In the genomic region with DNA sequence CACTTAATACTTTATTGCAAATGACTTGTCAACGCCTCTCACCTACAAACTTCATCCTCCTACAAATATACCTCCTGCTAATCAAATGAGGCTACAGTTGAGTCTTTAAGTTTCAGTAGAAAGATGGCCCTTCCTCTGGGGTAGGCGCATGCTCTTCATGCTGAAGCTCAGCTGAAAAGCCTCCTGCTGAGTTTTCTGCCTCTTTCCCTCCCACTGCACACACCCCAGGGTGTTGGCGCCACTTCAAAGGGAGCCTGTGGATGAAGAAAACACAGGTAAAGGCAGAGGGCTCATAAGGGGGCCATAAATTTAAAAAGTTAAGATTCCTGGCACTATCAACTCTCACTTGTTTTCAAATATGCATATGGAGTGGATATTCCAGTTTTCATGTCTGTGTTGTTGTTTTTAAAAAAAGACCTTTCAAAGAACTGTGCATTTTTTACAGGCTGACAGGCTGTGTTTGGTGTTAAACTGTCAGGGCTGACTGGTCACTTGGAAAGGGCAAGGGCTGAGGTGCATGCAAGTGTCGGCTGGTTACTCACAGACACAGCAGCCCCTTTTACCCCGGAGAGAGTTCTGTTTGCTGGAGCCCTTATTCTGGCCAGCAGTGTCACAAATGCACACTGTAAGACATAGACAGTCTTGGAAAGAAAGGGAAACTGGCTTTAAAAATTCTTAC, we compare ENCODE assay signal across 2 cellular contexts.
TF ChIP-seq lines count a peak whose summit lies in the region.

No MANE protein-coding gene starts in this region.

TF ChIP-seq in HCT116, 20 proteins besides CTCF, POLR2A, EP300 and RAD21:
- TF ChIP-seq, protein P1, sequence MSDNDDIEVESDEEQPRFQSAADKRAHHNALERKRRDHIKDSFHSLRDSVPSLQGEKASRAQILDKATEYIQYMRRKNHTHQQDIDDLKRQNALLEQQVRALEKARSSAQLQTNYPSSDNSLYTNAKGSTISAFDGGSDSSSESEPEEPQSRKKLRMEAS (IDR thresholded peaks at IDR 0.05) = 0 out of 2 replicates have a peak, but pooled peaks have one; percentile 13
- no peak for TF ChIP-seq SP1 (IDR thresholded peaks at IDR 0.05; ENCODE audit: low read depth)
- TF ChIP-seq TCF7L2 (IDR thresholded peaks at IDR 0.05; ENCODE audit: borderline replicate concordance, extremely low read depth, insufficient read depth, insufficient read length) = peak; percentile 83

TF ChIP-seq in K562, 482 proteins besides CTCF, POLR2A, EP300 and RAD21 (continues in another document):
- TF ChIP-seq POLR2B (IDR thresholded peaks at IDR 0.05; ENCODE audit: low read depth, partially characterized antibody) (no peak), NFE2 (IDR thresholded peaks at IDR 0.05; ENCODE audit: low read depth) (no peak), MEIS2 (IDR thresholded peaks at IDR 0.05; ENCODE audit: partially characterized antibody) (peak; percentile 41), NUFIP1 (IDR thresholded peaks at IDR 0.05; ENCODE audit: partially characterized antibody) (no peak), SMAD3 (CRISPR knock-in tag; conservative IDR thresholded peaks at IDR 0.05) (no peak), MED1 (CRISPR knock-in tag; IDR thresholded peaks at IDR 0.05; ENCODE audit: borderline replicate concordance) (no peak), CBFB (CRISPR knock-in tag; IDR thresholded peaks at IDR 0.05) (no peak), CTBP1 (IDR thresholded peaks at IDR 0.05; ENCODE audit: borderline replicate concordance) (no peak), CBX5 (IDR thresholded peaks at IDR 0.05; ENCODE audit: borderline replicate concordance, low read depth) (no peak)
- TF ChIP-seq, protein P2, sequence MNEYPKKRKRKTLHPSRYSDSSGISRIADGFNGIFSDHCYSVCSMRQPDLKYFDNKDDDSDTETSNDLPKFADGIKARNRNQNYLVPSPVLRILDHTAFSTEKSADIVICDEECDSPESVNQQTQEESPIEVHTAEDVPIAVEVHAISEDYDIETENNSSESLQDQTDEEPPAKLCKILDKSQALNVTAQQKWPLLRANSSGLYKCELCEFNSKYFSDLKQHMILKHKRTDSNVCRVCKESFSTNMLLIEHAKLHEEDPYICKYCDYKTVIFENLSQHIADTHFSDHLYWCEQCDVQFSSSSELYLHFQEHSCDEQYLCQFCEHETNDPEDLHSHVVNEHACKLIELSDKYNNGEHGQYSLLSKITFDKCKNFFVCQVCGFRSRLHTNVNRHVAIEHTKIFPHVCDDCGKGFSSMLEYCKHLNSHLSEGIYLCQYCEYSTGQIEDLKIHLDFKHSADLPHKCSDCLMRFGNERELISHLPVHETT (CRISPR knock-in tag; conservative IDR thresholded peaks at IDR 0.05 in 1 of 2, IDR thresholded peaks at IDR 0.05 in 1 of 2) = no peak
- TF ChIP-seq, protein P3, sequence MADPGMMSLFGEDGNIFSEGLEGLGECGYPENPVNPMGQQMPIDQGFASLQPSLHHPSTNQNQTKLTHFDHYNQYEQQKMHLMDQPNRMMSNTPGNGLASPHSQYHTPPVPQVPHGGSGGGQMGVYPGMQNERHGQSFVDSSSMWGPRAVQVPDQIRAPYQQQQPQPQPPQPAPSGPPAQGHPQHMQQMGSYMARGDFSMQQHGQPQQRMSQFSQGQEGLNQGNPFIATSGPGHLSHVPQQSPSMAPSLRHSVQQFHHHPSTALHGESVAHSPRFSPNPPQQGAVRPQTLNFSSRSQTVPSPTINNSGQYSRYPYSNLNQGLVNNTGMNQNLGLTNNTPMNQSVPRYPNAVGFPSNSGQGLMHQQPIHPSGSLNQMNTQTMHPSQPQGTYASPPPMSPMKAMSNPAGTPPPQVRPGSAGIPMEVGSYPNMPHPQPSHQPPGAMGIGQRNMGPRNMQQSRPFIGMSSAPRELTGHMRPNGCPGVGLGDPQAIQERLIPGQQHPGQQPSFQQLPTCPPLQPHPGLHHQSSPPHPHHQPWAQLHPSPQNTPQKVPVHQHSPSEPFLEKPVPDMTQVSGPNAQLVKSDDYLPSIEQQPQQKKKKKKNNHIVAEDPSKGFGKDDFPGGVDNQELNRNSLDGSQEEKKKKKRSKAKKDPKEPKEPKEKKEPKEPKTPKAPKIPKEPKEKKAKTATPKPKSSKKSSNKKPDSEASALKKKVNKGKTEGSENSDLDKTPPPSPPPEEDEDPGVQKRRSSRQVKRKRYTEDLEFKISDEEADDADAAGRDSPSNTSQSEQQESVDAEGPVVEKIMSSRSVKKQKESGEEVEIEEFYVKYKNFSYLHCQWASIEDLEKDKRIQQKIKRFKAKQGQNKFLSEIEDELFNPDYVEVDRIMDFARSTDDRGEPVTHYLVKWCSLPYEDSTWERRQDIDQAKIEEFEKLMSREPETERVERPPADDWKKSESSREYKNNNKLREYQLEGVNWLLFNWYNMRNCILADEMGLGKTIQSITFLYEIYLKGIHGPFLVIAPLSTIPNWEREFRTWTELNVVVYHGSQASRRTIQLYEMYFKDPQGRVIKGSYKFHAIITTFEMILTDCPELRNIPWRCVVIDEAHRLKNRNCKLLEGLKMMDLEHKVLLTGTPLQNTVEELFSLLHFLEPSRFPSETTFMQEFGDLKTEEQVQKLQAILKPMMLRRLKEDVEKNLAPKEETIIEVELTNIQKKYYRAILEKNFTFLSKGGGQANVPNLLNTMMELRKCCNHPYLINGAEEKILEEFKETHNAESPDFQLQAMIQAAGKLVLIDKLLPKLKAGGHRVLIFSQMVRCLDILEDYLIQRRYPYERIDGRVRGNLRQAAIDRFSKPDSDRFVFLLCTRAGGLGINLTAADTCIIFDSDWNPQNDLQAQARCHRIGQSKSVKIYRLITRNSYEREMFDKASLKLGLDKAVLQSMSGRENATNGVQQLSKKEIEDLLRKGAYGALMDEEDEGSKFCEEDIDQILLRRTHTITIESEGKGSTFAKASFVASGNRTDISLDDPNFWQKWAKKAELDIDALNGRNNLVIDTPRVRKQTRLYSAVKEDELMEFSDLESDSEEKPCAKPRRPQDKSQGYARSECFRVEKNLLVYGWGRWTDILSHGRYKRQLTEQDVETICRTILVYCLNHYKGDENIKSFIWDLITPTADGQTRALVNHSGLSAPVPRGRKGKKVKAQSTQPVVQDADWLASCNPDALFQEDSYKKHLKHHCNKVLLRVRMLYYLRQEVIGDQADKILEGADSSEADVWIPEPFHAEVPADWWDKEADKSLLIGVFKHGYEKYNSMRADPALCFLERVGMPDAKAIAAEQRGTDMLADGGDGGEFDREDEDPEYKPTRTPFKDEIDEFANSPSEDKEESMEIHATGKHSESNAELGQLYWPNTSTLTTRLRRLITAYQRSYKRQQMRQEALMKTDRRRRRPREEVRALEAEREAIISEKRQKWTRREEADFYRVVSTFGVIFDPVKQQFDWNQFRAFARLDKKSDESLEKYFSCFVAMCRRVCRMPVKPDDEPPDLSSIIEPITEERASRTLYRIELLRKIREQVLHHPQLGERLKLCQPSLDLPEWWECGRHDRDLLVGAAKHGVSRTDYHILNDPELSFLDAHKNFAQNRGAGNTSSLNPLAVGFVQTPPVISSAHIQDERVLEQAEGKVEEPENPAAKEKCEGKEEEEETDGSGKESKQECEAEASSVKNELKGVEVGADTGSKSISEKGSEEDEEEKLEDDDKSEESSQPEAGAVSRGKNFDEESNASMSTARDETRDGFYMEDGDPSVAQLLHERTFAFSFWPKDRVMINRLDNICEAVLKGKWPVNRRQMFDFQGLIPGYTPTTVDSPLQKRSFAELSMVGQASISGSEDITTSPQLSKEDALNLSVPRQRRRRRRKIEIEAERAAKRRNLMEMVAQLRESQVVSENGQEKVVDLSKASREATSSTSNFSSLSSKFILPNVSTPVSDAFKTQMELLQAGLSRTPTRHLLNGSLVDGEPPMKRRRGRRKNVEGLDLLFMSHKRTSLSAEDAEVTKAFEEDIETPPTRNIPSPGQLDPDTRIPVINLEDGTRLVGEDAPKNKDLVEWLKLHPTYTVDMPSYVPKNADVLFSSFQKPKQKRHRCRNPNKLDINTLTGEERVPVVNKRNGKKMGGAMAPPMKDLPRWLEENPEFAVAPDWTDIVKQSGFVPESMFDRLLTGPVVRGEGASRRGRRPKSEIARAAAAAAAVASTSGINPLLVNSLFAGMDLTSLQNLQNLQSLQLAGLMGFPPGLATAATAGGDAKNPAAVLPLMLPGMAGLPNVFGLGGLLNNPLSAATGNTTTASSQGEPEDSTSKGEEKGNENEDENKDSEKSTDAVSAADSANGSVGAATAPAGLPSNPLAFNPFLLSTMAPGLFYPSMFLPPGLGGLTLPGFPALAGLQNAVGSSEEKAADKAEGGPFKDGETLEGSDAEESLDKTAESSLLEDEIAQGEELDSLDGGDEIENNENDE (IDR thresholded peaks at IDR 0.05; ENCODE audit: low read depth, low read length) = no peak
- TF ChIP-seq, protein P4, sequence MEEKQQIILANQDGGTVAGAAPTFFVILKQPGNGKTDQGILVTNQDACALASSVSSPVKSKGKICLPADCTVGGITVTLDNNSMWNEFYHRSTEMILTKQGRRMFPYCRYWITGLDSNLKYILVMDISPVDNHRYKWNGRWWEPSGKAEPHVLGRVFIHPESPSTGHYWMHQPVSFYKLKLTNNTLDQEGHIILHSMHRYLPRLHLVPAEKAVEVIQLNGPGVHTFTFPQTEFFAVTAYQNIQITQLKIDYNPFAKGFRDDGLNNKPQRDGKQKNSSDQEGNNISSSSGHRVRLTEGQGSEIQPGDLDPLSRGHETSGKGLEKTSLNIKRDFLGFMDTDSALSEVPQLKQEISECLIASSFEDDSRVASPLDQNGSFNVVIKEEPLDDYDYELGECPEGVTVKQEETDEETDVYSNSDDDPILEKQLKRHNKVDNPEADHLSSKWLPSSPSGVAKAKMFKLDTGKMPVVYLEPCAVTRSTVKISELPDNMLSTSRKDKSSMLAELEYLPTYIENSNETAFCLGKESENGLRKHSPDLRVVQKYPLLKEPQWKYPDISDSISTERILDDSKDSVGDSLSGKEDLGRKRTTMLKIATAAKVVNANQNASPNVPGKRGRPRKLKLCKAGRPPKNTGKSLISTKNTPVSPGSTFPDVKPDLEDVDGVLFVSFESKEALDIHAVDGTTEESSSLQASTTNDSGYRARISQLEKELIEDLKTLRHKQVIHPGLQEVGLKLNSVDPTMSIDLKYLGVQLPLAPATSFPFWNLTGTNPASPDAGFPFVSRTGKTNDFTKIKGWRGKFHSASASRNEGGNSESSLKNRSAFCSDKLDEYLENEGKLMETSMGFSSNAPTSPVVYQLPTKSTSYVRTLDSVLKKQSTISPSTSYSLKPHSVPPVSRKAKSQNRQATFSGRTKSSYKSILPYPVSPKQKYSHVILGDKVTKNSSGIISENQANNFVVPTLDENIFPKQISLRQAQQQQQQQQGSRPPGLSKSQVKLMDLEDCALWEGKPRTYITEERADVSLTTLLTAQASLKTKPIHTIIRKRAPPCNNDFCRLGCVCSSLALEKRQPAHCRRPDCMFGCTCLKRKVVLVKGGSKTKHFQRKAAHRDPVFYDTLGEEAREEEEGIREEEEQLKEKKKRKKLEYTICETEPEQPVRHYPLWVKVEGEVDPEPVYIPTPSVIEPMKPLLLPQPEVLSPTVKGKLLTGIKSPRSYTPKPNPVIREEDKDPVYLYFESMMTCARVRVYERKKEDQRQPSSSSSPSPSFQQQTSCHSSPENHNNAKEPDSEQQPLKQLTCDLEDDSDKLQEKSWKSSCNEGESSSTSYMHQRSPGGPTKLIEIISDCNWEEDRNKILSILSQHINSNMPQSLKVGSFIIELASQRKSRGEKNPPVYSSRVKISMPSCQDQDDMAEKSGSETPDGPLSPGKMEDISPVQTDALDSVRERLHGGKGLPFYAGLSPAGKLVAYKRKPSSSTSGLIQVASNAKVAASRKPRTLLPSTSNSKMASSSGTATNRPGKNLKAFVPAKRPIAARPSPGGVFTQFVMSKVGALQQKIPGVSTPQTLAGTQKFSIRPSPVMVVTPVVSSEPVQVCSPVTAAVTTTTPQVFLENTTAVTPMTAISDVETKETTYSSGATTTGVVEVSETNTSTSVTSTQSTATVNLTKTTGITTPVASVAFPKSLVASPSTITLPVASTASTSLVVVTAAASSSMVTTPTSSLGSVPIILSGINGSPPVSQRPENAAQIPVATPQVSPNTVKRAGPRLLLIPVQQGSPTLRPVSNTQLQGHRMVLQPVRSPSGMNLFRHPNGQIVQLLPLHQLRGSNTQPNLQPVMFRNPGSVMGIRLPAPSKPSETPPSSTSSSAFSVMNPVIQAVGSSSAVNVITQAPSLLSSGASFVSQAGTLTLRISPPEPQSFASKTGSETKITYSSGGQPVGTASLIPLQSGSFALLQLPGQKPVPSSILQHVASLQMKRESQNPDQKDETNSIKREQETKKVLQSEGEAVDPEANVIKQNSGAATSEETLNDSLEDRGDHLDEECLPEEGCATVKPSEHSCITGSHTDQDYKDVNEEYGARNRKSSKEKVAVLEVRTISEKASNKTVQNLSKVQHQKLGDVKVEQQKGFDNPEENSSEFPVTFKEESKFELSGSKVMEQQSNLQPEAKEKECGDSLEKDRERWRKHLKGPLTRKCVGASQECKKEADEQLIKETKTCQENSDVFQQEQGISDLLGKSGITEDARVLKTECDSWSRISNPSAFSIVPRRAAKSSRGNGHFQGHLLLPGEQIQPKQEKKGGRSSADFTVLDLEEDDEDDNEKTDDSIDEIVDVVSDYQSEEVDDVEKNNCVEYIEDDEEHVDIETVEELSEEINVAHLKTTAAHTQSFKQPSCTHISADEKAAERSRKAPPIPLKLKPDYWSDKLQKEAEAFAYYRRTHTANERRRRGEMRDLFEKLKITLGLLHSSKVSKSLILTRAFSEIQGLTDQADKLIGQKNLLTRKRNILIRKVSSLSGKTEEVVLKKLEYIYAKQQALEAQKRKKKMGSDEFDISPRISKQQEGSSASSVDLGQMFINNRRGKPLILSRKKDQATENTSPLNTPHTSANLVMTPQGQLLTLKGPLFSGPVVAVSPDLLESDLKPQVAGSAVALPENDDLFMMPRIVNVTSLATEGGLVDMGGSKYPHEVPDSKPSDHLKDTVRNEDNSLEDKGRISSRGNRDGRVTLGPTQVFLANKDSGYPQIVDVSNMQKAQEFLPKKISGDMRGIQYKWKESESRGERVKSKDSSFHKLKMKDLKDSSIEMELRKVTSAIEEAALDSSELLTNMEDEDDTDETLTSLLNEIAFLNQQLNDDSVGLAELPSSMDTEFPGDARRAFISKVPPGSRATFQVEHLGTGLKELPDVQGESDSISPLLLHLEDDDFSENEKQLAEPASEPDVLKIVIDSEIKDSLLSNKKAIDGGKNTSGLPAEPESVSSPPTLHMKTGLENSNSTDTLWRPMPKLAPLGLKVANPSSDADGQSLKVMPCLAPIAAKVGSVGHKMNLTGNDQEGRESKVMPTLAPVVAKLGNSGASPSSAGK (IDR thresholded peaks at IDR 0.05) = 0 out of 2 replicates have a peak, but pooled peaks have one; percentile 10
- TF ChIP-seq, protein P5, sequence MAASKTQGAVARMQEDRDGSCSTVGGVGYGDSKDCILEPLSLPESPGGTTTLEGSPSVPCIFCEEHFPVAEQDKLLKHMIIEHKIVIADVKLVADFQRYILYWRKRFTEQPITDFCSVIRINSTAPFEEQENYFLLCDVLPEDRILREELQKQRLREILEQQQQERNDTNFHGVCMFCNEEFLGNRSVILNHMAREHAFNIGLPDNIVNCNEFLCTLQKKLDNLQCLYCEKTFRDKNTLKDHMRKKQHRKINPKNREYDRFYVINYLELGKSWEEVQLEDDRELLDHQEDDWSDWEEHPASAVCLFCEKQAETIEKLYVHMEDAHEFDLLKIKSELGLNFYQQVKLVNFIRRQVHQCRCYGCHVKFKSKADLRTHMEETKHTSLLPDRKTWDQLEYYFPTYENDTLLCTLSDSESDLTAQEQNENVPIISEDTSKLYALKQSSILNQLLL (CRISPR knock-in tag; IDR thresholded peaks at IDR 0.05; ENCODE audit: borderline replicate concordance) = no peak
- TF ChIP-seq, protein P6, sequence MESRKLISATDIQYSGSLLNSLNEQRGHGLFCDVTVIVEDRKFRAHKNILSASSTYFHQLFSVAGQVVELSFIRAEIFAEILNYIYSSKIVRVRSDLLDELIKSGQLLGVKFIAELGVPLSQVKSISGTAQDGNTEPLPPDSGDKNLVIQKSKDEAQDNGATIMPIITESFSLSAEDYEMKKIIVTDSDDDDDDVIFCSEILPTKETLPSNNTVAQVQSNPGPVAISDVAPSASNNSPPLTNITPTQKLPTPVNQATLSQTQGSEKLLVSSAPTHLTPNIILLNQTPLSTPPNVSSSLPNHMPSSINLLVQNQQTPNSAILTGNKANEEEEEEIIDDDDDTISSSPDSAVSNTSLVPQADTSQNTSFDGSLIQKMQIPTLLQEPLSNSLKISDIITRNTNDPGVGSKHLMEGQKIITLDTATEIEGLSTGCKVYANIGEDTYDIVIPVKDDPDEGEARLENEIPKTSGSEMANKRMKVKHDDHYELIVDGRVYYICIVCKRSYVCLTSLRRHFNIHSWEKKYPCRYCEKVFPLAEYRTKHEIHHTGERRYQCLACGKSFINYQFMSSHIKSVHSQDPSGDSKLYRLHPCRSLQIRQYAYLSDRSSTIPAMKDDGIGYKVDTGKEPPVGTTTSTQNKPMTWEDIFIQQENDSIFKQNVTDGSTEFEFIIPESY (CRISPR knock-in tag; IDR thresholded peaks at IDR 0.05) = no peak
